20 cellular contexts compared by ENCODE assay signal in genomic region chr2:113036763-113037162, GRCh38. TPM values are rescaled to one million over a fixed set of nuclear protein-coding genes. Genes with fewer than 3 reads are reported as not detected.
DNase-seq lines count a peak whose midpoint lies in the region; ATAC-seq, FAIRE-seq and TF ChIP-seq lines count a peak whose summit lies in the region.
"Had no signal": no experiment of that assay in that cellular context is flagged by ENCODE, and none has a peak within 500 bp of the region (broad histone marks: within the 10 kb centered on the region; RNA-seq: fewer than 3 reads in every experiment).

No MANE protein-coding gene starts in this region.

- H2AFZ ChIP-seq in H1 (ENCODE audit: low read length), result no peak overlapping the region
- H2AFZ ChIP-seq in trophoblast cell (ENCODE audit: insufficient read depth, low read length, poor library complexity), result no peak overlapping the region
- H2AFZ ChIP-seq: GM23338 had no signal

- POLR2A ChIA-PET in H1 (lab: Charles Lee; ENCODE audit: partially characterized antibody), result no interaction called here

- H3K9me3 ChIP-seq in H1 (ENCODE audit: insufficient read depth in 2 of 2, low read depth in 1 of 2, low read length in 1 of 2), result no peaks in the 10 kb centered on the region
- H3K9me3 ChIP-seq in esophagus muscularis mucosa, result no peaks in the 10 kb centered on the region
- peaks cover 2% of the 10 kb centered on the region for H3K9me3 ChIP-seq in trophoblast cell (ENCODE audit: insufficient read depth, low read depth, low read length)
- H3K9me3 ChIP-seq in upper lobe of right lung, result no peaks in the 10 kb centered on the region
- H3K9me3 ChIP-seq: Caco-2 had no signal

- H3K27me3 ChIP-seq in H1 (replicated peaks in 1 of 4; ENCODE audit: control insufficient read depth in 3 of 4, extremely low read depth in 1 of 4, insufficient read depth in 3 of 4, low read length in 3 of 4) (no peaks in the 10 kb centered on the region; a peak in 1 of 7 replicates), esophagus muscularis mucosa (no peaks in the 10 kb centered on the region), trophoblast cell (ENCODE audit: insufficient read depth, low read length) (no peaks in the 10 kb centered on the region), upper lobe of right lung (no peaks in the 10 kb centered on the region)

- H2AK5ac ChIP-seq in H1 (ENCODE audit: low read depth, low read length) (no peak overlapping the region), trophoblast cell (ENCODE audit: low read length) (no peak overlapping the region)

- no peak for TF ChIP-seq POLR2A in H1 (IDR thresholded peaks at IDR 0.05; ENCODE audit: control extremely low read depth in 1 of 2, low read depth in 2 of 2, low read length in 2 of 2)
- TF ChIP-seq POLR2A in esophagus muscularis mucosa (IDR thresholded peaks at IDR 0.05; ENCODE audit: low read depth), result no peak

- H3K27ac ChIP-seq in H1 (ENCODE audit: low read depth, low read length), result no peak overlapping the region
- no peak overlapping the region for H3K27ac ChIP-seq in esophagus muscularis mucosa (replicated peaks in 1 of 4)
- no peak overlapping the region for H3K27ac ChIP-seq in trophoblast cell (ENCODE audit: low read depth, low read length)
- no peak overlapping the region for H3K27ac ChIP-seq in upper lobe of right lung

- 91% methylated on average over 9 of the region's 9 CpGs; no CpG with 5 or more reads in 1 of the 2 experiments for WGBS in H1 (ENCODE audit: extremely low coverage in 1 of 2, insufficient coverage in 1 of 2, insufficient read length in 1 of 2, insufficient replicate concordance in 2 of 2, low coverage in 1 of 2, low lambda C conversion rate in 2 of 2, missing lambda C conversion rate in 1 of 2), 2 experiments
- 95% methylated on average over 9 of the region's 9 CpGs for WGBS in esophagus muscularis mucosa
- no CpG with 5 or more reads among the region's 9 CpGs for WGBS in trophoblast cell (ENCODE audit: extremely low coverage, insufficient coverage, insufficient read length)

- no peak for TF ChIP-seq EP300 in H1 (IDR thresholded peaks at IDR 0.05; ENCODE audit: borderline replicate concordance in 1 of 2, low read depth in 2 of 2, low read length in 2 of 2)
- no peak for TF ChIP-seq EP300 in esophagus muscularis mucosa (IDR thresholded peaks at IDR 0.05)

- H2BK5ac ChIP-seq in H1 (ENCODE audit: low read depth, low read length) (no peak overlapping the region), trophoblast cell (ENCODE audit: low read depth, low read length, poor library complexity) (no peak overlapping the region)

- H3K23ac ChIP-seq in H1 (ENCODE audit: insufficient read length) (no peak overlapping the region), trophoblast cell (ENCODE audit: low read length) (no peak overlapping the region)

- no peak overlapping the region for H4K5ac ChIP-seq in H1 (ENCODE audit: insufficient read length, low read depth, low read length)

- H3K79me2 ChIP-seq in H1 (ENCODE audit: control insufficient read depth in 1 of 2, insufficient read depth in 2 of 2, low read length in 2 of 2) (no peaks in the 10 kb centered on the region), trophoblast cell (ENCODE audit: control insufficient read depth, insufficient read depth, low read length, poor library complexity) (no peaks in the 10 kb centered on the region)

- TF ChIP-seq CTCF in H1 (IDR thresholded peaks at IDR 0.05; ENCODE audit: control extremely low read depth in 1 of 3, insufficient read depth in 1 of 3, low read depth in 1 of 3, low read length in 3 of 3) (no peak), esophagus muscularis mucosa (IDR thresholded peaks at IDR 0.05) (no peak), upper lobe of right lung (IDR thresholded peaks at IDR 0.05) (no peak)

- ATAC-seq in upper lobe of right lung, result no peak
- ATAC-seq: GM23338 had no signal

- CTCF ChIA-PET in H1 (lab: Charles Lee; ENCODE audit: partially characterized antibody), result interaction anchor here (1.0 to 1.5 kb wide), 2 partner anchors 43 to 354 kb away, joined by 3 read pairs; no protein-coding TSS in a partner anchor

- H3K23me2 ChIP-seq in H1 (ENCODE audit: low read depth, low read length), result no peaks in the 10 kb centered on the region

- H4K8ac ChIP-seq in H1 (ENCODE audit: extremely low read depth, insufficient read depth, low read length) (0 out of 2 replicates have a peak overlapping the region, but pooled peaks have one; percentile 20), trophoblast cell (ENCODE audit: low read depth, low read length) (no peak overlapping the region)

- H3K4me2 ChIP-seq in H1 (ENCODE audit: insufficient read depth in 1 of 2, low read depth in 2 of 2, low read length in 2 of 2) (no peak overlapping the region), trophoblast cell (ENCODE audit: low read length) (no peak overlapping the region)
- H3K4me2 ChIP-seq: GM23338 had no signal

- H4K91ac ChIP-seq in H1 (replicated peaks; ENCODE audit: insufficient read length, low read length) (no peak overlapping the region), trophoblast cell (ENCODE audit: low read depth, low read length) (no peak overlapping the region)

- H4K20me1 ChIP-seq in H1 (replicated peaks in 1 of 2; ENCODE audit: control insufficient read depth in 1 of 2, insufficient read depth in 2 of 2, low read length in 2 of 2), result no peaks in the 10 kb centered on the region

- H3K79me1 ChIP-seq in H1 (ENCODE audit: low read depth, low read length) (no peaks in the 10 kb centered on the region), trophoblast cell (ENCODE audit: low read length) (no peaks in the 10 kb centered on the region)

- H2BK20ac ChIP-seq in H1 (ENCODE audit: low read length), result no peak overlapping the region

- FAIRE-seq in H1 (lab: Jason Lieb, UNC), result no peak
- FAIRE-seq: GM12891, GM18507 had no signal

- no peak overlapping the region for H3K4ac ChIP-seq in H1 (replicated peaks; ENCODE audit: insufficient read length, low read depth, low read length)
- no peak overlapping the region for H3K4ac ChIP-seq in trophoblast cell (ENCODE audit: low read depth, low read length)

- H2BK12ac ChIP-seq in H1 (ENCODE audit: low read depth, low read length) (no peak overlapping the region), trophoblast cell (ENCODE audit: low read length) (no peak overlapping the region)

- H3K36me3 ChIP-seq in H1 (ENCODE audit: control insufficient read depth in 2 of 4, insufficient read depth in 4 of 4, low read length in 3 of 4) (no peaks in the 10 kb centered on the region), esophagus muscularis mucosa (no peaks in the 10 kb centered on the region), trophoblast cell (ENCODE audit: control insufficient read depth in 1 of 2, insufficient read depth in 2 of 2, low read length in 2 of 2) (no peaks in the 10 kb centered on the region), upper lobe of right lung (no peaks in the 10 kb centered on the region)

- H3K56ac ChIP-seq in H1 (replicated peaks; ENCODE audit: insufficient read length, low read depth, low read length), result no peak overlapping the region

- no peak for DNase-seq in H1 (ENCODE audit: low read depth in 1 of 2, low spot score in 2 of 2)
- peak; percentile 45 for DNase-seq in esophagus muscularis mucosa (ENCODE audit: extremely low spot score)
- DNase-seq in trophoblast cell, result no peak
- DNase-seq in upper lobe of right lung, result no peak
- no peak for DNase-seq in GOT3 (lab: John Stamatoyannopoulos, UW)
- DNase-seq in DMS 273 treated with DMSO at 0.1 percent for 48 hours (lab: John Stamatoyannopoulos, UW), result no peak
- DNase-seq: C1 segment of cervical spinal cord; Caco-2; CD4-positive, alpha-beta memory T cell; DMS79; EL; GDM1; H7; HCEC 1CT had no signal

- H2BK120ac ChIP-seq in H1 (replicated peaks; ENCODE audit: low read depth, low read length) (no peak overlapping the region), trophoblast cell (ENCODE audit: insufficient read depth, low read length, poor library complexity) (no peak overlapping the region)

- H3K14ac ChIP-seq in H1 (ENCODE audit: insufficient read length), result no peak overlapping the region
- H3K14ac ChIP-seq in trophoblast cell (ENCODE audit: low read length), result no peak overlapping the region

- H3K9ac ChIP-seq in H1 (replicated peaks in 1 of 4; ENCODE audit: extremely low read depth in 1 of 4, low read depth in 3 of 4, low read length in 3 of 4) (no peak overlapping the region), trophoblast cell (ENCODE audit: low read length) (peak overlapping the region; percentile 14)

- H3K4me1 ChIP-seq in H1 (replicated peaks in 1 of 4; ENCODE audit: control insufficient read depth in 3 of 4, insufficient read depth in 4 of 4, low read length in 3 of 4) (no peaks in the 10 kb centered on the region), esophagus muscularis mucosa (no peaks in the 10 kb centered on the region), trophoblast cell (ENCODE audit: control insufficient read depth in 1 of 2, insufficient read depth in 2 of 2, low read length in 2 of 2) (no peaks in the 10 kb centered on the region), upper lobe of right lung (no peaks in the 10 kb centered on the region)
- H3K4me1 ChIP-seq: Caco-2 had no signal

- no peak for TF ChIP-seq RAD21 in H1 (IDR thresholded peaks at IDR 0.05 in 1 of 2, conservative IDR thresholded peaks at IDR 0.05 in 1 of 2; ENCODE audit: low read depth in 2 of 2, low read length in 2 of 2)

- H4K12ac ChIP-seq in trophoblast cell (ENCODE audit: low read depth, low read length), result no peak overlapping the region

- no peak overlapping the region for H2BK15ac ChIP-seq in H1 (ENCODE audit: low read length)

- intact Hi-C loops in esophagus muscularis mucosa (cut with DNase I), result no loop called here
- intact Hi-C loops in upper lobe of right lung (cut with DNase I), result no loop called here

- no peak overlapping the region for H3K18ac ChIP-seq in H1 (ENCODE audit: extremely low read depth, low read length)
- H3K18ac ChIP-seq in trophoblast cell (ENCODE audit: low read length), result no peak overlapping the region

- H3K4me3 ChIP-seq in H1 (ENCODE audit: extremely low read depth in 1 of 4, insufficient read depth in 2 of 4, low read depth in 3 of 4, low read length in 4 of 4) (no peak overlapping the region), esophagus muscularis mucosa (no peak overlapping the region), trophoblast cell (ENCODE audit: low read depth, low read length) (no peak overlapping the region), upper lobe of right lung (no peak overlapping the region)
- H3K4me3 ChIP-seq: GM23338 had no signal

RNA-seq across cellular contexts. Expression of gene IL36B, which starts 15.9 kb away (rescaled TPM):
- not detected in 2 replicates for total RNA-seq in H1 (2021; fragmentation: NEBNext Ultra II Directional; extraction: Animal tissue kit (Norgen Biotek cat#: 25700))
- not detected in 2 replicates for polyA plus RNA-seq in H1 (2011; rRNA removed)
- not detected for polyA plus RNA-seq in H1 (2011; cell fraction: cytosol; rRNA removed)
- polyA plus RNA-seq in H1 (2011; cell fraction: nucleus; rRNA removed), result not detected
- not detected in 4 replicates for polyA plus RNA-seq in H1 (2012, experiment 1 of 2)
- polyA plus RNA-seq in H1 (2012, experiment 2 of 2), result not detected
- not detected for polyA plus RNA-seq in H1 (2013, experiment 1 of 2)
- polyA plus RNA-seq in H1 (2013, experiment 2 of 2), result not detected
- not detected in 2 replicates for polyA minus RNA-seq in H1 (2011; rRNA and poly(A)+ RNA removed)
- polyA minus RNA-seq in H1 (2011; cell fraction: cytosol; rRNA and poly(A)+ RNA removed), result not detected
- polyA minus RNA-seq in H1 (2011; cell fraction: nucleus; rRNA and poly(A)+ RNA removed), result not detected
- total RNA-seq in esophagus muscularis mucosa (not detected), upper lobe of right lung (not detected)
- 0.04 and 0.14 TPM in 2 replicates for polyA plus RNA-seq in trophoblast cell (2013)
- total RNA-seq: A673; Caco-2; CD4-positive, alpha-beta memory T cell; GM23338; H7 had no signal
- polyA plus RNA-seq: BJ; CD4-positive, alpha-beta memory T cell; GM23338 had no signal

RNA-seq across cellular contexts. Expression of gene IL36RN, which starts 22.2 kb away (rescaled TPM):
- not detected in 2 replicates for total RNA-seq in H1 (2021; fragmentation: NEBNext Ultra II Directional; extraction: Animal tissue kit (Norgen Biotek cat#: 25700))
- not detected in 2 replicates for polyA plus RNA-seq in H1 (2011; rRNA removed)
- not detected for polyA plus RNA-seq in H1 (2011; cell fraction: cytosol; rRNA removed)
- not detected for polyA plus RNA-seq in H1 (2011; cell fraction: nucleus; rRNA removed)
- not detected in 4 replicates for polyA plus RNA-seq in H1 (2012, experiment 1 of 2)
- not detected for polyA plus RNA-seq in H1 (2012, experiment 2 of 2)
- not detected for polyA plus RNA-seq in H1 (2013, experiment 1 of 2)
- not detected for polyA plus RNA-seq in H1 (2013, experiment 2 of 2)
- not detected in 2 replicates for polyA minus RNA-seq in H1 (2011; rRNA and poly(A)+ RNA removed)
- polyA minus RNA-seq in H1 (2011; cell fraction: cytosol; rRNA and poly(A)+ RNA removed), result not detected
- not detected for polyA minus RNA-seq in H1 (2011; cell fraction: nucleus; rRNA and poly(A)+ RNA removed)
- total RNA-seq in esophagus muscularis mucosa (not detected), upper lobe of right lung (not detected)
- 8.7 and 9.1 TPM in 2 replicates for polyA plus RNA-seq in trophoblast cell (2013)
- total RNA-seq: A172; A673; Caco-2; CD4-positive, alpha-beta memory T cell; GM23338; H7 had no signal
- polyA plus RNA-seq: BJ; CD4-positive, alpha-beta memory T cell; GM23338 had no signal

RNA-seq across cellular contexts. Expression of gene IL1F10, which starts 31.0 kb away (rescaled TPM):
- not detected in 2 replicates for total RNA-seq in H1 (2021; fragmentation: NEBNext Ultra II Directional; extraction: Animal tissue kit (Norgen Biotek cat#: 25700))
- polyA plus RNA-seq in H1 (2011; rRNA removed), result not detected in 2 replicates
- not detected for polyA plus RNA-seq in H1 (2011; cell fraction: cytosol; rRNA removed)
- polyA plus RNA-seq in H1 (2011; cell fraction: nucleus; rRNA removed), result not detected
- polyA plus RNA-seq in H1 (2012, experiment 1 of 2), result not detected in 4 replicates
- polyA plus RNA-seq in H1 (2012, experiment 2 of 2), result not detected
- not detected for polyA plus RNA-seq in H1 (2013, experiment 1 of 2)
- not detected for polyA plus RNA-seq in H1 (2013, experiment 2 of 2)
- polyA minus RNA-seq in H1 (2011; rRNA and poly(A)+ RNA removed), result not detected in 2 replicates
- polyA minus RNA-seq in H1 (2011; cell fraction: cytosol; rRNA and poly(A)+ RNA removed), result not detected
- polyA minus RNA-seq in H1 (2011; cell fraction: nucleus; rRNA and poly(A)+ RNA removed), result not detected
- total RNA-seq in esophagus muscularis mucosa (not detected), upper lobe of right lung (not detected)
- polyA plus RNA-seq in trophoblast cell (2013), result 0.14 and 0.19 TPM in 2 replicates
- total RNA-seq: A172; A673; Caco-2; CD4-positive, alpha-beta memory T cell; GM23338; H7 had no signal
- polyA plus RNA-seq: BJ; CD4-positive, alpha-beta memory T cell; GM23338 had no signal

RNA-seq across cellular contexts. Expression of gene IL36A, which starts 31.5 kb away (rescaled TPM):
- total RNA-seq in H1 (2021; fragmentation: NEBNext Ultra II Directional; extraction: Animal tissue kit (Norgen Biotek cat#: 25700)), result not detected in 2 replicates
- polyA plus RNA-seq in H1 (2011; rRNA removed), result not detected in 2 replicates
- polyA plus RNA-seq in H1 (2011; cell fraction: cytosol; rRNA removed), result not detected
- polyA plus RNA-seq in H1 (2011; cell fraction: nucleus; rRNA removed), result not detected
- polyA plus RNA-seq in H1 (2012, experiment 1 of 2), result not detected in 4 replicates
- polyA plus RNA-seq in H1 (2012, experiment 2 of 2), result not detected
- polyA plus RNA-seq in H1 (2013, experiment 1 of 2), result not detected
- not detected for polyA plus RNA-seq in H1 (2013, experiment 2 of 2)
- not detected in 2 replicates for polyA minus RNA-seq in H1 (2011; rRNA and poly(A)+ RNA removed)
- not detected for polyA minus RNA-seq in H1 (2011; cell fraction: cytosol; rRNA and poly(A)+ RNA removed)
- polyA minus RNA-seq in H1 (2011; cell fraction: nucleus; rRNA and poly(A)+ RNA removed), result not detected
- total RNA-seq in esophagus muscularis mucosa (not detected), upper lobe of right lung (not detected)
- polyA plus RNA-seq in trophoblast cell (2013), result not detected in 2 replicates
- total RNA-seq: A172; A673; Caco-2; CD4-positive, alpha-beta memory T cell; GM23338; H7 had no signal
- polyA plus RNA-seq: BJ, GM23338 had no signal

RNA-seq across cellular contexts. Expression of gene IL36G, which starts 59.0 kb away (rescaled TPM):
- not detected in 2 replicates for total RNA-seq in H1 (2021; fragmentation: NEBNext Ultra II Directional; extraction: Animal tissue kit (Norgen Biotek cat#: 25700))
- 0.06 and 0.39 TPM in 2 replicates for polyA plus RNA-seq in H1 (2011; rRNA removed)
- polyA plus RNA-seq in H1 (2011; cell fraction: cytosol; rRNA removed), result 0.08 TPM
- 0.68 TPM for polyA plus RNA-seq in H1 (2011; cell fraction: nucleus; rRNA removed)
- not detected in 4 replicates for polyA plus RNA-seq in H1 (2012, experiment 1 of 2)
- not detected for polyA plus RNA-seq in H1 (2012, experiment 2 of 2)
- polyA plus RNA-seq in H1 (2013, experiment 1 of 2), result not detected
- not detected for polyA plus RNA-seq in H1 (2013, experiment 2 of 2)
- polyA minus RNA-seq in H1 (2011; rRNA and poly(A)+ RNA removed), result not detected in 2 replicates
- polyA minus RNA-seq in H1 (2011; cell fraction: cytosol; rRNA and poly(A)+ RNA removed), result not detected
- polyA minus RNA-seq in H1 (2011; cell fraction: nucleus; rRNA and poly(A)+ RNA removed), result not detected
- total RNA-seq in esophagus muscularis mucosa (not detected), upper lobe of right lung (not detected)
- polyA plus RNA-seq in trophoblast cell (2013), result 0.05 TPM in 1 of 2 replicates, not detected in the other
- total RNA-seq: A172; A673; Caco-2; CD4-positive, alpha-beta memory T cell; GM23338; H7 had no signal
- polyA plus RNA-seq: BJ; CD4-positive, alpha-beta memory T cell; GM23338 had no signal
